ENCODE assay signal across 8 cellular contexts in genomic region chr3:30199096-30199734, GRCh38.
DNase-seq lines count a peak whose midpoint lies in the region; ATAC-seq and TF ChIP-seq lines count a peak whose summit lies in the region.

No MANE protein-coding gene starts in this region.

- no peaks in the 10 kb centered on the region for H3K36me3 ChIP-seq in suprapubic skin

- H3K27ac ChIP-seq in suprapubic skin, result no peak overlapping the region

- ATAC-seq in HG03521 (IDR thresholded peaks at IDR 0.05; ENCODE audit: unreplicated experiment), result peak; percentile 54
- no peak for ATAC-seq in HG02938 (IDR thresholded peaks at IDR 0.05; ENCODE audit: unreplicated experiment)

- H3K9me3 ChIP-seq in suprapubic skin, result no peaks in the 10 kb centered on the region

- H3K4me3 ChIP-seq in fibroblast of villous mesenchyme (ENCODE audit: low read depth, low read length) (no peak overlapping the region), suprapubic skin (no peak overlapping the region)

- no peak for TF ChIP-seq POLR2A in suprapubic skin (IDR thresholded peaks at IDR 0.05)

- peak; percentile 51; the same call in 1 of the 2 replicates for TF ChIP-seq CTCF in GM12874 (IDR thresholded peaks at IDR 0.05; ENCODE audit: insufficient read depth, low read depth, low read length)
- TF ChIP-seq CTCF in fibroblast of villous mesenchyme (IDR thresholded peaks at IDR 0.05; ENCODE audit: insufficient read depth, low read depth, low read length), result peak; percentile 78
- TF ChIP-seq CTCF in suprapubic skin (IDR thresholded peaks at IDR 0.05), result peak; percentile 62 to 72

- DNase-seq in RPMI8226 (peak; percentile 67), fibroblast of villous mesenchyme (ENCODE audit: low read depth) (peak; percentile 69), nucleus accumbens (lab: John Stamatoyannopoulos, UW) (peak in 42 of 56 donors; percentile 0 to 84 (median 26)), suprapubic skin (ENCODE audit: low spot score in 2 of 2) (peak in 1 of 2 donors; percentile 78)
- DNase-seq in activated T-helper 1 cell treated with anti-CD3 and anti-CD28 coated beads, Interleukin-2, amount 50 U/mL, for 16 hours (ENCODE audit: low read depth in 1 of 2, low spot score in 1 of 2), result peak; percentile 31 to 43

- no peaks in the 10 kb centered on the region for H3K27me3 ChIP-seq in suprapubic skin

- TF ChIP-seq EP300 in suprapubic skin (IDR thresholded peaks at IDR 0.05), result no peak

- H3K4me1 ChIP-seq in suprapubic skin, result no peaks in the 10 kb centered on the region

- 32% methylated on average over 6 of the region's 6 CpGs for WGBS in suprapubic skin
